12 cellular contexts compared by ENCODE assay signal in genomic region chr1:101221945-101222429, GRCh38. TPM values are rescaled to one million over a fixed set of nuclear protein-coding genes. Genes with fewer than 3 reads are reported as not detected.
DNase-seq lines count a peak whose midpoint lies in the region; ATAC-seq, FAIRE-seq and TF ChIP-seq lines count a peak whose summit lies in the region.
"Had no signal": no experiment of that assay in that cellular context is flagged by ENCODE, and none has a peak within 500 bp of the region (broad histone marks: within the 10 kb centered on the region; RNA-seq: fewer than 3 reads in every experiment).

No MANE protein-coding gene starts in this region.

- H3K4me1 ChIP-seq in smooth muscle cell (ENCODE audit: low read depth): no peaks in the 10 kb centered on the region

- 100% methylated on average over 1 of the region's 1 CpG for WGBS in smooth muscle cell (ENCODE audit: low lambda C conversion rate)

- peak overlapping the region; percentile 77 for H3K4me3 Mint-ChIP-seq in T-helper 2 cell treated with Interferon-gamma antibody and Interleukin-4, amounts not matched to agents 5 μg/mL and 100 μg/mL, for 36 hours
- H3K4me3 Mint-ChIP-seq in dendritic cell treated with granulocyte-macrophage colony-stimulating factor and Interleukin-4, amounts not matched to agents 40 ng/mL and 50 ng/mL, for 4 days: no peak overlapping the region

- no peak for FAIRE-seq in frontal cortex (lab: Jason Lieb, UNC)

- no peaks in the 10 kb centered on the region for H3F3A ChIP-seq in smooth muscle cell (ENCODE audit: low read depth)

- peaks cover 2% of the 10 kb centered on the region for H3K36me3 Mint-ChIP-seq in T-helper 2 cell treated with Interferon-gamma antibody and Interleukin-4, amounts not matched to agents 5 μg/mL and 100 μg/mL, for 36 hours (ENCODE audit: low read depth)
- H3K36me3 Mint-ChIP-seq in dendritic cell treated with granulocyte-macrophage colony-stimulating factor and Interleukin-4, amounts not matched to agents 40 ng/mL and 50 ng/mL, for 4 days (ENCODE audit: low read depth): no peaks in the 10 kb centered on the region

- no peaks in the 10 kb centered on the region for H3K27me3 Mint-ChIP-seq in T-helper 2 cell treated with Interferon-gamma antibody and Interleukin-4, amounts not matched to agents 5 μg/mL and 100 μg/mL, for 36 hours (ENCODE audit: low read depth)
- no peaks in the 10 kb centered on the region for H3K27me3 Mint-ChIP-seq in dendritic cell treated with granulocyte-macrophage colony-stimulating factor and Interleukin-4, amounts not matched to agents 40 ng/mL and 50 ng/mL, for 4 days

- H3K4me3 ChIP-seq in smooth muscle cell: no peak overlapping the region

- no peaks in the 10 kb centered on the region for H3K9me3 ChIP-seq in smooth muscle cell (replicated peaks; ENCODE audit: low read depth)

- H2AFZ ChIP-seq in smooth muscle cell (ENCODE audit: low read depth): no peak overlapping the region

- H3K27ac ChIP-seq in smooth muscle cell (ENCODE audit: low read depth): no peak overlapping the region

- intact Hi-C loops in dendritic cell treated with granulocyte-macrophage colony-stimulating factor and Interleukin-4, amounts not matched to agents 40 ng/mL and 50 ng/mL, for 4 days (cut with micrococcal nuclease): no loop called here

- no peaks in the 10 kb centered on the region for H4K20me1 ChIP-seq in smooth muscle cell (ENCODE audit: low read depth)

- H3K9ac ChIP-seq in smooth muscle cell (ENCODE audit: low read depth): no peak overlapping the region

- H3K27me3 ChIP-seq in smooth muscle cell (ENCODE audit: low read depth): no peaks in the 10 kb centered on the region

- no peak for DNase-seq in T-helper 2 cell treated with Interferon-gamma antibody and Interleukin-4, amounts not matched to agents 5 μg/mL and 100 μg/mL, for 36 hours (ENCODE audit: low spot score)
- DNase-seq in T-helper 2 cell (no peak), OCI-M2 (lab: John Stamatoyannopoulos, UW; ENCODE audit: unreplicated experiment) (no peak), smooth muscle cell (lab: John Stamatoyannopoulos, UW; ENCODE audit: unreplicated experiment) (no peak), frontal cortex (ENCODE audit: low spot score in 2 of 2) (no peak)
- DNase-seq: ACHN, head of caudate nucleus, NCI-H2081 treated with DMSO at 0.1 percent for 48 hours had no signal

- peaks cover 27% of the 10 kb centered on the region for H3K4me1 Mint-ChIP-seq in T-helper 2 cell treated with Interferon-gamma antibody and Interleukin-4, amounts not matched to agents 5 μg/mL and 100 μg/mL, for 36 hours (ENCODE audit: low read depth)
- peaks cover 19% of the 10 kb centered on the region for H3K4me1 Mint-ChIP-seq in dendritic cell treated with granulocyte-macrophage colony-stimulating factor and Interleukin-4, amounts not matched to agents 40 ng/mL and 50 ng/mL, for 4 days (ENCODE audit: low read depth)

- H3K79me2 ChIP-seq in smooth muscle cell (ENCODE audit: low read depth): no peaks in the 10 kb centered on the region

- H3K27ac Mint-ChIP-seq in T-helper 2 cell treated with Interferon-gamma antibody and Interleukin-4, amounts not matched to agents 5 μg/mL and 100 μg/mL, for 36 hours: peak overlapping the region; percentile 87
- peak overlapping the region; percentile 13 for H3K27ac Mint-ChIP-seq in dendritic cell treated with granulocyte-macrophage colony-stimulating factor and Interleukin-4, amounts not matched to agents 40 ng/mL and 50 ng/mL, for 4 days

- TF ChIP-seq CTCF in smooth muscle cell (IDR thresholded peaks at IDR 0.05; ENCODE audit: borderline replicate concordance, insufficient read depth, poor library complexity, severe bottlenecking): no peak

- no peaks in the 10 kb centered on the region for H3K9me3 Mint-ChIP-seq in T-helper 2 cell treated with Interferon-gamma antibody and Interleukin-4, amounts not matched to agents 5 μg/mL and 100 μg/mL, for 36 hours
- no peaks in the 10 kb centered on the region for H3K9me3 Mint-ChIP-seq in dendritic cell treated with granulocyte-macrophage colony-stimulating factor and Interleukin-4, amounts not matched to agents 40 ng/mL and 50 ng/mL, for 4 days

- ATAC-seq in GM21528 (IDR thresholded peaks at IDR 0.05; ENCODE audit: low FRiP score, unreplicated experiment) (peak; percentile 94), HG03159 (IDR thresholded peaks at IDR 0.05; ENCODE audit: unreplicated experiment) (peak; percentile 97)

- no peak overlapping the region for H3K4me2 ChIP-seq in smooth muscle cell

- no peaks in the 10 kb centered on the region for H3K36me3 ChIP-seq in smooth muscle cell (ENCODE audit: low read depth)

RNA-seq across cellular contexts. Expression of gene S1PR1, which starts 14.8 kb away (rescaled TPM):
- total RNA-seq in smooth muscle cell: 11.7 and 12.1 TPM in 2 replicates
- polyA plus RNA-seq in smooth muscle cell: 7.2 and 12.0 TPM in 2 replicates
- 12.6 TPM for total RNA-seq in frontal cortex
- polyA plus RNA-seq: neural cell had no signal
